Comparison of ENCODE assay signal across 18 cellular contexts in the genomic region with DNA sequence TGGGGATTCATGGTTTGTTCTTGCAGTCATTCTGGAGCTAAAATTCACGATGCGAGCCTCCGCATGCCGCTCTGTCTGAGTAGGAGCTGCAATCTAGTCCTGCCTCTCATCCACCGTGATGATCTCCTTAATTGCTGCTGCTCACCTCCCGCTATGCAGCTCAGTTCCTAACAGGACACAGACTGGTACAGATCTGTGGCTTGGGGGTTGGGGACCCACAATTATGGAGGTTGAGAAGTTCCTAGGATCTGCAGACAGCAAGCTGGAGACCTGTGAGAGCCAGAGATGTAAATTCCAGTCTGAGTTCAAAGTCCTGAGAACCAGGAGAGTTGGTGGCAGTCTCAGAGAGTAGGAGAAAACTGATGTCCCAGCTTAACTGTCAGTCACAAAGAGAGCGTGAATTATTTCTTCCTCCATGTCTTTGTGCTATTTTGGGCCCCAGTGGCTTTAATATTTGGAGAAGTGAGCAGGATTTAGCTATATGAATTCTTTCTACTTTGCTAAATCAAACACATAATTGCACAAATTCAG.
DNase-seq lines count a peak whose midpoint lies in the region; ATAC-seq, FAIRE-seq and TF ChIP-seq lines count a peak whose summit lies in the region.
"Had no signal": no experiment of that assay in that cellular context is flagged by ENCODE, and none has a peak within 500 bp of the region (broad histone marks: within the 10 kb centered on the region; RNA-seq: fewer than 3 reads in every experiment).

No MANE protein-coding gene starts in this region.

- peak overlapping the region; percentile 21; the same call in 1 of the 2 replicates for H3K4me3 ChIP-seq in HUES6 (ENCODE audit: low read depth, low read length)
- H3K4me3 ChIP-seq in body of pancreas = peak overlapping the region in 1 of 2 donors; percentile 4
- peak overlapping the region in 3 of 4 donors; percentile 10 to 40 (median 31) for H3K4me3 ChIP-seq in pancreas
- no peak overlapping the region for H3K4me3 ChIP-seq in CD8-positive, alpha-beta T cell (ENCODE audit: low read depth, low read length)
- H3K4me3 ChIP-seq: GM23248, SK-N-MC had no signal

- H3K9me3 ChIP-seq in HUES6 (ENCODE audit: control insufficient read depth, insufficient read depth, low read depth, low read length) = no peaks in the 10 kb centered on the region
- no peaks in the 10 kb centered on the region for H3K9me3 ChIP-seq in body of pancreas
- H3K9me3 ChIP-seq in pancreas = no peaks in the 10 kb centered on the region
- H3K9me3 ChIP-seq in CD8-positive, alpha-beta T cell (ENCODE audit: low read length) = no peaks in the 10 kb centered on the region

- CTCF ChIA-PET in CD8-positive, alpha-beta T cell (lab: Charles Lee) = no interaction called here

- H3K36me3 ChIP-seq in HUES6 (ENCODE audit: control insufficient read depth, insufficient read depth, low read length) = no peaks in the 10 kb centered on the region
- H3K36me3 ChIP-seq in body of pancreas (replicated peaks in 1 of 2; ENCODE audit: insufficient read depth in 1 of 2, low read depth in 2 of 2) = no peaks in the 10 kb centered on the region
- no peaks in the 10 kb centered on the region for H3K36me3 ChIP-seq in pancreas
- H3K36me3 ChIP-seq in CD8-positive, alpha-beta T cell (ENCODE audit: insufficient read depth, low read length) = no peaks in the 10 kb centered on the region

- H3K27me3 ChIP-seq in HUES6 (ENCODE audit: control insufficient read depth, insufficient read depth, low read length) (no peaks in the 10 kb centered on the region), body of pancreas (no peaks in the 10 kb centered on the region), pancreas (no peaks in the 10 kb centered on the region)
- H3K27me3 ChIP-seq in CD8-positive, alpha-beta T cell (ENCODE audit: insufficient read depth, low read length) = no peaks in the 10 kb centered on the region

- TF ChIP-seq CTCF in body of pancreas (IDR thresholded peaks at IDR 0.05) (peak in 1 of 7 experiments; percentile 6), pancreas (IDR thresholded peaks at IDR 0.05) (no peak)
- TF ChIP-seq CTCF in CD8-positive, alpha-beta T cell (IDR thresholded peaks at IDR 0.05) = no peak

- WGBS in body of pancreas, 2 donors = 36 to 52% methylated on average over 3 to 7 of the region's 7 CpGs
- 47 to 50% methylated on average over 7 of the region's 7 CpGs for WGBS in pancreas, 2 donors

- H3K27me3 Mint-ChIP-seq in CD8-positive, alpha-beta T cell (ENCODE audit: low read depth) = peaks cover 3% of the 10 kb centered on the region
- no peaks in the 10 kb centered on the region for H3K27me3 Mint-ChIP-seq in stimulated activated naive B cell treated with anti-CD40 and anti-IgM and Interleukin-4, amounts not matched to agents 10 μg/mL and 1 μg/mL and 100 μg/mL, for 72 hours
- H3K27me3 Mint-ChIP-seq: CD4-positive, alpha-beta T cell; T-cell had no signal

- H3K9ac ChIP-seq in HUES6 (ENCODE audit: low read length) = no peak overlapping the region
- H3K9ac ChIP-seq: GM23248 had no signal

- H3K4me1 ChIP-seq in HUES6 (ENCODE audit: control insufficient read depth, insufficient read depth, low read length) (peaks cover 29% of the 10 kb centered on the region), body of pancreas (peaks cover 9% of the 10 kb centered on the region), pancreas (no peaks in the 10 kb centered on the region)
- no peaks in the 10 kb centered on the region for H3K4me1 ChIP-seq in CD8-positive, alpha-beta T cell (ENCODE audit: insufficient read depth, low read length)

- FAIRE-seq in pancreas (lab: Jason Lieb, UNC) = no peak

- DNase-seq in body of pancreas (peak in 1 of 4 donors; percentile 11), pancreas (peak in 1 of 6 donors; percentile 25), NCI-H446 (lab: John Stamatoyannopoulos, UW) (no peak), NCI-H1092 (lab: John Stamatoyannopoulos, UW) (no peak)
- no peak for DNase-seq in CD8-positive, alpha-beta T cell
- no peak for DNase-seq in stimulated activated naive B cell treated with anti-CD40 and anti-IgM and Interleukin-4, amounts not matched to agents 10 μg/mL and 1 μg/mL and 100 μg/mL, for 72 hours
- DNase-seq: ACHN; CD4-positive, alpha-beta T cell; GM23248; Kasumi-1; NCI-H1436 treated with DMSO at 0.1 percent for 48 hours; NCI-H2081 treated with DMSO at 0.1 percent for 48 hours; NCI-H526; NK-92 treated with Interleukin-12 subunit alpha and Interleukin-12 subunit beta, amount 100 ng/mL, for 24 hours; T-cell had no signal

- no peak overlapping the region for H3K27ac Mint-ChIP-seq in CD8-positive, alpha-beta T cell
- H3K27ac Mint-ChIP-seq in stimulated activated naive B cell treated with anti-CD40 and anti-IgM and Interleukin-4, amounts not matched to agents 10 μg/mL and 1 μg/mL and 100 μg/mL, for 72 hours = no peak overlapping the region
- H3K27ac Mint-ChIP-seq: CD4-positive, alpha-beta T cell; T-cell had no signal

- intact Hi-C loops in body of pancreas (cut with DNase I) = no loop called here
- intact Hi-C loops in pancreas (cut with DNase I) = no loop called here
- intact Hi-C loops in CD8-positive, alpha-beta T cell (cut with DNase I, micrococcal nuclease) = no loop called here

- H3K4me3 Mint-ChIP-seq in CD8-positive, alpha-beta T cell = no peak overlapping the region
- H3K4me3 Mint-ChIP-seq in stimulated activated naive B cell treated with anti-CD40 and anti-IgM and Interleukin-4, amounts not matched to agents 10 μg/mL and 1 μg/mL and 100 μg/mL, for 72 hours = no peak overlapping the region
- H3K4me3 Mint-ChIP-seq: CD4-positive, alpha-beta T cell; T-cell had no signal

- no peaks in the 10 kb centered on the region for H3K4me1 Mint-ChIP-seq in CD8-positive, alpha-beta T cell (ENCODE audit: low read depth)
- peaks cover 0 to 9% of the 10 kb centered on the region in 2 donors for H3K4me1 Mint-ChIP-seq in stimulated activated naive B cell treated with anti-CD40 and anti-IgM and Interleukin-4, amounts not matched to agents 10 μg/mL and 1 μg/mL and 100 μg/mL, for 72 hours
- H3K4me1 Mint-ChIP-seq: T-cell had no signal

- no peak overlapping the region; the same call in 1 of the 2 replicates for H3K27ac ChIP-seq in HUES6 (ENCODE audit: low read depth, low read length)
- peak overlapping the region; percentile 67 to 74 (median 70) for H3K27ac ChIP-seq in body of pancreas
- H3K27ac ChIP-seq in pancreas = peak overlapping the region in 3 of 4 donors; percentile 38 to 73 (median 69)
- no peak overlapping the region for H3K27ac ChIP-seq in CD8-positive, alpha-beta T cell (ENCODE audit: low read depth, low read length)
- H3K27ac ChIP-seq: GM23248, SK-N-MC had no signal

- ATAC-seq in GM19395 (IDR thresholded peaks at IDR 0.05; ENCODE audit: unreplicated experiment) = peak; percentile 20
- peak; percentile 50 for ATAC-seq in body of pancreas
- peak; percentile 66 to 85 (median 78) for ATAC-seq in pancreas
- no peak for ATAC-seq in CD8-positive, alpha-beta T cell
- no peak for ATAC-seq in stimulated activated naive B cell treated with anti-CD40 and anti-IgM and Interleukin-4, amounts not matched to agents 10 μg/mL and 1 μg/mL and 100 μg/mL, for 72 hours (replicated peaks)
- ATAC-seq: T-cell had no signal

- TF ChIP-seq POLR2A in body of pancreas (IDR thresholded peaks at IDR 0.05) = no peak

- H3K9me3 Mint-ChIP-seq in CD8-positive, alpha-beta T cell = no peaks in the 10 kb centered on the region
- H3K9me3 Mint-ChIP-seq in stimulated activated naive B cell treated with anti-CD40 and anti-IgM and Interleukin-4, amounts not matched to agents 10 μg/mL and 1 μg/mL and 100 μg/mL, for 72 hours = peaks cover 0 to 4% of the 10 kb centered on the region in 2 donors
- H3K9me3 Mint-ChIP-seq: CD4-positive, alpha-beta T cell had no signal

- POLR2A ChIA-PET in CD8-positive, alpha-beta T cell (lab: Charles Lee) = no interaction called here

- H3K36me3 Mint-ChIP-seq in CD8-positive, alpha-beta T cell = no peaks in the 10 kb centered on the region
- H3K36me3 Mint-ChIP-seq in stimulated activated naive B cell treated with anti-CD40 and anti-IgM and Interleukin-4, amounts not matched to agents 10 μg/mL and 1 μg/mL and 100 μg/mL, for 72 hours = no peaks in the 10 kb centered on the region
- H3K36me3 Mint-ChIP-seq: T-cell had no signal

Comparison
In these comparisons a context has a peak if more than half of its experiments do, and no peak if none do; other contexts are left out.
1. ATAC-seq: peak in GM19395 (single experiment), body of pancreas (single experiment) and pancreas (4 of 4); none in CD8-positive, alpha-beta T cell (single experiment) and stimulated activated naive B cell treated with anti-CD40 and anti-IgM and Interleukin-4, amounts not matched to agents 10 μg/mL and 1 μg/mL and 100 μg/mL, for 72 hours (0 of 2).
2. H3K27ac ChIP-seq: peak in body of pancreas (4 of 4) and pancreas (3 of 4); none in HUES6 (single experiment) and CD8-positive, alpha-beta T cell (single experiment).